8 cellular contexts compared by ENCODE assay signal in genomic region chr3:171566803-171567422, GRCh38.
DNase-seq lines count a peak whose midpoint lies in the region; ATAC-seq, FAIRE-seq and TF ChIP-seq lines count a peak whose summit lies in the region.

No MANE protein-coding gene starts in this region.

- H3K79me2 ChIP-seq in HCT116 (ENCODE audit: insufficient read depth, low read length) (no peaks in the 10 kb centered on the region), GM12878 (ENCODE audit: control insufficient read depth, insufficient read depth, low read length) (no peaks in the 10 kb centered on the region), keratinocyte (ENCODE audit: control insufficient read depth, insufficient read depth, low read length) (no peaks in the 10 kb centered on the region)

- peak overlapping the region; percentile 24 for H2AFZ ChIP-seq in HCT116 (ENCODE audit: low read depth, low read length, poor library complexity, severe bottlenecking)
- no peak overlapping the region for H2AFZ ChIP-seq in GM12878 (ENCODE audit: control insufficient read depth, low read depth, low read length)
- no peak overlapping the region for H2AFZ ChIP-seq in keratinocyte (ENCODE audit: control insufficient read depth, low read length)

- TF ChIP-seq EP300 in GM12878 (IDR thresholded peaks at IDR 0.05; ENCODE audit: borderline replicate concordance in 1 of 2, control insufficient read depth in 1 of 2, low read depth in 2 of 2, low read length in 2 of 2) (no peak), upper lobe of left lung (IDR thresholded peaks at IDR 0.05) (no peak)

- H3K4me3 ChIP-seq in HCT116 (replicated peaks in 1 of 2; ENCODE audit: low read depth in 1 of 2, low read length in 2 of 2) (no peak overlapping the region), GM12878 (no peak overlapping the region), keratinocyte (ENCODE audit: control insufficient read depth in 2 of 3, extremely low read depth in 1 of 3, insufficient read depth in 2 of 3, low read depth in 1 of 3, low read length in 3 of 3) (no peak overlapping the region), upper lobe of left lung (no peak overlapping the region)

- no peaks in the 10 kb centered on the region for H3K9me1 ChIP-seq in keratinocyte (ENCODE audit: control insufficient read depth, extremely low read depth, insufficient read depth, low read length)

- SMC1A ChIA-PET in GM12878 (lab: Charles Lee; ENCODE audit: uncharacterized antibody, unreplicated experiment) = interaction anchor here (0.6 to 7.6 kb wide), 46 partner anchors 8 to 775 kb away, joined by 3 to 79 read pairs (median 4); no protein-coding TSS in a partner anchor

- H3K9me2 ChIP-seq in HCT116 (ENCODE audit: insufficient read depth) = no peaks in the 10 kb centered on the region

- POLR2A ChIA-PET in HCT116 (lab: Charles Lee) = no interaction called here
- POLR2A ChIA-PET in GM12878 (lab: Charles Lee) = interaction anchor here (0.7 kb wide), 2 partner anchors 60 to 157 kb away, joined by 4 to 7 read pairs; no protein-coding TSS in a partner anchor

- H4K20me1 ChIP-seq in HCT116 (ENCODE audit: insufficient read depth) = no peaks in the 10 kb centered on the region
- no peaks in the 10 kb centered on the region for H4K20me1 ChIP-seq in GM12878 (ENCODE audit: control insufficient read depth, insufficient read depth)
- no peaks in the 10 kb centered on the region for H4K20me1 ChIP-seq in keratinocyte (ENCODE audit: control insufficient read depth, extremely low read depth, insufficient read depth, low read length)

- H3K9ac ChIP-seq in HCT116 (ENCODE audit: low read length) (no peak overlapping the region), GM12878 (ENCODE audit: control insufficient read depth, insufficient read depth, low read length) (no peak overlapping the region), keratinocyte (ENCODE audit: control insufficient read depth, extremely low read depth, insufficient read depth, low read length) (no peak overlapping the region)

- H3K4me2 ChIP-seq in HCT116 (ENCODE audit: low read length) (no peak overlapping the region), GM12878 (ENCODE audit: control insufficient read depth, insufficient read depth) (no peak overlapping the region), keratinocyte (ENCODE audit: control insufficient read depth, extremely low read depth, insufficient read depth, low read depth, low read length) (no peak overlapping the region)

- H3K9me3 ChIP-seq in HCT116 (ENCODE audit: control insufficient read depth in 1 of 2, insufficient read depth in 1 of 2, low read depth in 1 of 2, low read length in 2 of 2) (no peaks in the 10 kb centered on the region), GM12878 (replicated peaks; ENCODE audit: control insufficient read depth, insufficient read depth, low read length) (no peaks in the 10 kb centered on the region), keratinocyte (ENCODE audit: control insufficient read depth, low read depth, low read length) (no peaks in the 10 kb centered on the region), upper lobe of left lung (no peaks in the 10 kb centered on the region)

- peak; percentile 53 to 82 (median 72) for TF ChIP-seq CTCF in HCT116 (IDR thresholded peaks at IDR 0.05 in 2 of 3, conservative IDR thresholded peaks at IDR 0.05 in 1 of 3; ENCODE audit: borderline replicate concordance in 1 of 3, insufficient read depth in 1 of 3, low read depth in 2 of 3, low read length in 2 of 3)
- peak; percentile 46 to 86 (median 63); a peak in 5 of 6 replicates for TF ChIP-seq CTCF in GM12878 (IDR thresholded peaks at IDR 0.05 in 2 of 3, conservative IDR thresholded peaks at IDR 0.05 in 1 of 3; ENCODE audit: control insufficient read depth in 2 of 3, extremely low read depth in 1 of 3, insufficient read depth in 1 of 3, low read depth in 3 of 3, low read length in 3 of 3)
- peak in 2 of 3 experiments; percentile 54 to 55 for TF ChIP-seq CTCF in keratinocyte (optimal IDR thresholded peaks at IDR 0.05 in 1 of 3, IDR thresholded peaks at IDR 0.05 in 1 of 3, conservative IDR thresholded peaks at IDR 0.05 in 1 of 3; ENCODE audit: extremely low read depth in 1 of 3, insufficient read depth in 2 of 3, low read length in 3 of 3)
- peak; percentile 53 to 80 (median 74) for TF ChIP-seq CTCF in upper lobe of left lung (IDR thresholded peaks at IDR 0.05)

- CTCF ChIA-PET in HCT116 (lab: Charles Lee) = interaction anchor here (0.9 to 3.1 kb wide), 5 partner anchors 267 to 605 kb away, joined by 3 to 25 read pairs (median 4); no protein-coding TSS in a partner anchor
- CTCF ChIA-PET in GM12878 (lab: Yijun Ruan, JAX) = interaction anchor here (0.5 to 4.6 kb wide), 55 partner anchors 8 to 1313 kb away, joined by 3 to 94 read pairs (median 4); no protein-coding TSS in a partner anchor

- intact Hi-C loops in HCT116 (cut with micrococcal nuclease) = loop anchor here (1.0 to 10.0 kb wide), 4 partner anchors 268 to 606 kb away; no protein-coding TSS in a partner anchor
- intact Hi-C loops in GM12878 (cut with micrococcal nuclease; ENCODE audit: unreplicated experiment) = loop anchor here (1.0 to 10.0 kb wide), 8 partner anchors 222 to 605 kb away; no protein-coding TSS in a partner anchor

- WGBS in GM12878 (ENCODE audit: insufficient coverage, insufficient replicate concordance, low lambda C conversion rate, missing lambda C conversion rate) = 1% methylated on average over 4 of the region's 4 CpGs
- WGBS in upper lobe of left lung, 2 donors = 4 to 7% methylated on average over 4 of the region's 4 CpGs

- peak; percentile 95 for TF ChIP-seq RAD21 in HCT116 (IDR thresholded peaks at IDR 0.05; ENCODE audit: low read depth)
- peak; percentile 95 for TF ChIP-seq RAD21 in GM12878 (IDR thresholded peaks at IDR 0.05; ENCODE audit: insufficient read depth, low read depth, low read length)

- H3K27me3 ChIP-seq in HCT116 (ENCODE audit: insufficient read depth, low read length) (no peaks in the 10 kb centered on the region), GM12878 (replicated peaks in 1 of 2; ENCODE audit: control insufficient read depth in 2 of 2, insufficient read depth in 2 of 2, low read length in 1 of 2) (no peaks in the 10 kb centered on the region), keratinocyte (ENCODE audit: control insufficient read depth, extremely low read depth, insufficient read depth, low read length) (no peaks in the 10 kb centered on the region), upper lobe of left lung (no peaks in the 10 kb centered on the region)

- H3K27ac ChIP-seq in HCT116 (ENCODE audit: low read depth, low read length) (no peak overlapping the region), GM12878 (ENCODE audit: control insufficient read depth, insufficient read depth) (no peak overlapping the region), keratinocyte (ENCODE audit: control insufficient read depth, insufficient read depth, low read length) (no peak overlapping the region), upper lobe of left lung (no peak overlapping the region)

- TF ChIP-seq POLR2A in HCT116 (IDR thresholded peaks at IDR 0.05; ENCODE audit: borderline replicate concordance, extremely low read depth, insufficient read depth, insufficient read length) (no peak), GM12878 (IDR thresholded peaks at IDR 0.05; ENCODE audit: low read depth, low read length) (no peak), upper lobe of left lung (IDR thresholded peaks at IDR 0.05) (no peak)

- H3K4me1 ChIP-seq in HCT116 (ENCODE audit: control insufficient read depth in 1 of 2, insufficient read depth in 2 of 2, low read length in 2 of 2) (no peaks in the 10 kb centered on the region), GM12878 (ENCODE audit: control insufficient read depth, insufficient read depth, low read length) (peaks cover 3% of the 10 kb centered on the region; the same call in 1 of the 2 replicates), keratinocyte (ENCODE audit: control insufficient read depth, extremely low read depth, insufficient read depth, low read length) (no peaks in the 10 kb centered on the region), upper lobe of left lung (peaks cover 0 to 24% (median 13%) of the 10 kb centered on the region in 4 donors)

- dilution Hi-C loops in keratinocyte (cut with MboI; ENCODE audit: extremely low pct_ligation_motif_present, low sequenced_read_pairs) = no loop called here

- H3K36me3 ChIP-seq in HCT116 (ENCODE audit: control insufficient read depth in 1 of 2, insufficient read depth in 2 of 2, low read length in 2 of 2) (no peaks in the 10 kb centered on the region), GM12878 (ENCODE audit: control insufficient read depth in 2 of 2, insufficient read depth in 2 of 2, low read length in 1 of 2) (no peaks in the 10 kb centered on the region), keratinocyte (ENCODE audit: control insufficient read depth in 2 of 2, extremely low read depth in 1 of 2, insufficient read depth in 2 of 2, low read length in 2 of 2) (no peaks in the 10 kb centered on the region), upper lobe of left lung (no peaks in the 10 kb centered on the region)

- ATAC-seq in HCT116 (peak; percentile 69), GM12878 (peak; percentile 81), upper lobe of left lung (ENCODE audit: low FRiP score in 2 of 2) (peak in 1 of 2 donors; percentile 80), HG03442 (IDR thresholded peaks at IDR 0.05; ENCODE audit: unreplicated experiment) (no peak), HG02981 (IDR thresholded peaks at IDR 0.05; ENCODE audit: unreplicated experiment) (no peak)

- in situ Hi-C loops in GM12878 (cut with MboI) = loop anchor here (5.0 kb wide), 3 partner anchors 410 to 605 kb away; no protein-coding TSS in a partner anchor

- BruUV-seq in HCT116 (replicated peaks; lab: Mats Ljungman, UMichigan) (no TSS peak), GM12878 (replicated peaks; lab: Mats Ljungman, UMichigan) (no TSS peak)

- no peak for FAIRE-seq in GM12878 (lab: Jason Lieb, UNC)
- FAIRE-seq in keratinocyte (lab: Jason Lieb, UNC) = peak; percentile 20

- RAD21 ChIA-PET in HCT116 (lab: Charles Lee; ENCODE audit: low non-redundant PET in 1 of 2, low total read pairs in 2 of 2, uncharacterized antibody in 2 of 2, unreplicated experiment in 2 of 2) = no interaction called here
- RAD21 ChIA-PET in GM12878 (lab: Charles Lee; ENCODE audit: unreplicated experiment) = interaction anchor here (0.6 to 3.6 kb wide), 32 partner anchors 9 to 608 kb away, joined by 3 to 59 read pairs (median 4); no protein-coding TSS in a partner anchor

- DNase-seq in DMS153 (lab: John Stamatoyannopoulos, UW) (peak; percentile 12), HCT116 (ENCODE audit: low read depth, low spot score) (peak; percentile 28), NCI-H345 treated with DMSO at 0.1 percent for 48 hours (lab: John Stamatoyannopoulos, UW; ENCODE audit: unreplicated experiment) (peak; percentile 14), GM12878 (ENCODE audit: low read depth, low spot score) (peak; percentile 42), keratinocyte (ENCODE audit: low read depth, low spot score) (peak; percentile 13), upper lobe of left lung (no peak)

TF ChIP-seq in GM12878, 131 proteins besides CTCF, POLR2A, EP300 and RAD21:
- peak; percentile 94 for TF ChIP-seq SMC3 (IDR thresholded peaks at IDR 0.05; ENCODE audit: borderline replicate concordance, low read length)
- TF ChIP-seq FOXM1 (IDR thresholded peaks at IDR 0.05; ENCODE audit: low read depth, low read length) = peak; percentile 39; the same call in 1 of the 2 replicates
- TF ChIP-seq CBX5 (IDR thresholded peaks at IDR 0.05; ENCODE audit: low read depth) = no peak

Comparison
In these comparisons a context has a peak if more than half of its experiments do, and no peak if none do; other contexts are left out.
1. DNase-seq: peak in DMS153 (single experiment), HCT116 (single experiment), NCI-H345 treated with DMSO at 0.1 percent for 48 hours (single experiment), GM12878 (single experiment) and keratinocyte (single experiment); none in upper lobe of left lung (0 of 2).
2. ATAC-seq: peak in HCT116 (single experiment) and GM12878 (single experiment); none in HG03442 (single experiment) and HG02981 (single experiment).
3. Peak in every context shown above with its lines, with median percentiles within 50 percentile points of each other: CTCF ChIP-seq.